ENCODE assay signal across 10 cellular contexts in the genomic region with DNA sequence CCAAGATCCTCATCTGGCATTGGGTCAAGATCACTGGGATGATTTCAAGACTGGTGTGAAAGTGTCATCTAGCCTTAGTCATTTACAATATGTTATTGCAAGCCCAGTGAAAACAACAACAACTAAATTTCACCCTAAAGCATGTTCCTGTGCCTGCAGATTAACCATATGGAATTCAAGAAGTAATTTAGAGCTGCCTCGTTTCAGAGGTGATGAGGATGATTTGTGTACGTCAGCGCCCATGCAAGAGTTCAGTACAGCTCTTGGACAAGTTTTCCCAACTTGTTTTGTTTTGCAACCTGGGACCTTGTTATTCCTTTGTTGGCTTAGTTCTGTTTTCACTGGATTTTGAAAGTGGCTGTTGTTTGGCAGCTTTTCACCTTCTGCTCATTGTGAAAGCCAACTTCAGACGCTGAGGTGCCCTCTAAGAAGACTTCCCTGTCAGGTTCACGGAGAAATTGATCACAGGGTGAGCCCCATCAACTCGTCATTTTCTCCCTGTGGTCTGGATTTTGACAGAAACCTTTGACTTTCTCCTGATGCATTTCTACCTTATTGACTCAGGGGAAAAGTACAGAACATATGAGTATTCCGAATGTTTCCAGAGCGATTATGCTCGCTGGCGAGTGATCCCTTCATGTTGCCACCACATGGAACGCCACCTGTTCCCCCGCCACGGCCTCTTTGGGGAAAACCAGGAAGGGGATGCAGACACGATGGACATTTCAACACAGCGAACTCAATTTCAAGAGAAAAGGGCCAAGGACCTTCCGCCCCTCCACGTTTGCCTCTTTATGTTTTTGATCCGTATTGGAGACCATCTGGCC.
DNase-seq lines count a peak whose midpoint lies in the region; FAIRE-seq and TF ChIP-seq lines count a peak whose summit lies in the region.
"Had no signal": no experiment of that assay in that cellular context is flagged by ENCODE, and none has a peak within 500 bp of the region (broad histone marks: within the 10 kb centered on the region; RNA-seq: fewer than 3 reads in every experiment).

No MANE protein-coding gene starts in this region.

- CTCF ChIA-PET in AG04450 (lab: Charles Lee): interaction anchor here (1.4 kb wide), 1 partner anchor 398 kb away, joined by 3 read pairs; no protein-coding TSS in a partner anchor

- H3K9ac ChIP-seq in mucosa of rectum (ENCODE audit: low read depth in 1 of 2, low read length in 2 of 2): no peak overlapping the region
- H3K9ac ChIP-seq: parathyroid adenoma had no signal

- H3K4me3 ChIP-seq in AG04450 (ENCODE audit: low read depth, low read length) (no peak overlapping the region), astrocyte of the spinal cord (ENCODE audit: low read depth, low read length) (peak overlapping the region; percentile 0), mucosa of rectum (ENCODE audit: low read length in 2 of 2) (no peak overlapping the region), HAP-1 (no peak overlapping the region)

- POLR2A ChIA-PET in AG04450 (lab: Yijun Ruan, JAX): interaction anchor here (0.5 to 1.8 kb wide), 5 partner anchors 16 to 280 kb away, joined by 3 to 10 read pairs (median 5); a partner anchor contains a TSS

- H3K36me3 ChIP-seq in mucosa of rectum (ENCODE audit: control insufficient read depth in 2 of 2, insufficient read depth in 2 of 2, low read length in 2 of 2): no peaks in the 10 kb centered on the region
- H3K36me3 ChIP-seq in HAP-1 (replicated peaks): no peaks in the 10 kb centered on the region

- peak; percentile 52 for FAIRE-seq in HTR-8/SVneo (lab: Jason Lieb, UNC)

- in situ Hi-C loops in astrocyte of the spinal cord (cut with HindIII; ENCODE audit: low sequenced_read_pairs) (no loop called here), HAP-1 (cut with MboI; ENCODE audit: low sequenced_read_pairs) (no loop called here)

- peaks cover 18% of the 10 kb centered on the region for H3K9me3 ChIP-seq in AG04450 (ENCODE audit: control insufficient read depth, insufficient read depth, low read length)
- no peaks in the 10 kb centered on the region for H3K9me3 ChIP-seq in mucosa of rectum (ENCODE audit: control insufficient read depth in 2 of 2, low read length in 2 of 2)
- H3K9me3 ChIP-seq in HAP-1: no peaks in the 10 kb centered on the region

- H3K27ac ChIP-seq in AG04450 (ENCODE audit: low read depth, low read length): peak overlapping the region; percentile 89
- H3K27ac ChIP-seq in mucosa of rectum (ENCODE audit: low read depth in 2 of 2, low read length in 2 of 2): peak overlapping the region; percentile 75 to 78
- H3K27ac ChIP-seq: parathyroid adenoma had no signal

- DNase-seq in AG04450 (ENCODE audit: low read depth, low spot score): no peak
- DNase-seq in HTR-8/SVneo (ENCODE audit: insufficient read length, low spot score): no peak
- peak; percentile 53 for DNase-seq in astrocyte of the spinal cord (ENCODE audit: low read depth, low spot score)
- DNase-seq in HAP-1 (ENCODE audit: low spot score in 2 of 2): no peak
- DNase-seq in GM19240 (ENCODE audit: insufficient read length, low spot score): no peak
- no peak for DNase-seq in stimulated activated naive CD4-positive, alpha-beta T cell treated with Interleukin-2 at 50 U/mL for 16 hours (lab: John Stamatoyannopoulos, UW)
- no peak for DNase-seq in iPS-NIHi11 (ENCODE audit: low spot score)
- DNase-seq: NCI-H2029 had no signal

- peaks cover 2 to 10% of the 10 kb centered on the region in 2 donors for H3K4me1 ChIP-seq in mucosa of rectum (ENCODE audit: control insufficient read depth in 2 of 2, insufficient read depth in 2 of 2, low read length in 2 of 2)
- H3K4me1 ChIP-seq in HAP-1: no peaks in the 10 kb centered on the region
- H3K4me1 ChIP-seq: parathyroid adenoma had no signal

- no peak for TF ChIP-seq CTCF in AG04450 (IDR thresholded peaks at IDR 0.05; ENCODE audit: low read depth, low read length)
- no peak for TF ChIP-seq CTCF in astrocyte of the spinal cord (IDR thresholded peaks at IDR 0.05; ENCODE audit: low read depth, low read length)

- H3K27me3 ChIP-seq in AG04450 (ENCODE audit: control insufficient read depth, insufficient read depth, low read length) (no peaks in the 10 kb centered on the region), mucosa of rectum (ENCODE audit: control insufficient read depth in 2 of 2, insufficient read depth in 2 of 2, low read length in 2 of 2) (peaks cover 0 to 5% of the 10 kb centered on the region in 2 donors), HAP-1 (ENCODE audit: low read depth) (no peaks in the 10 kb centered on the region)
